Comparison of ENCODE assay signal across 8 cellular contexts in the genomic region with DNA sequence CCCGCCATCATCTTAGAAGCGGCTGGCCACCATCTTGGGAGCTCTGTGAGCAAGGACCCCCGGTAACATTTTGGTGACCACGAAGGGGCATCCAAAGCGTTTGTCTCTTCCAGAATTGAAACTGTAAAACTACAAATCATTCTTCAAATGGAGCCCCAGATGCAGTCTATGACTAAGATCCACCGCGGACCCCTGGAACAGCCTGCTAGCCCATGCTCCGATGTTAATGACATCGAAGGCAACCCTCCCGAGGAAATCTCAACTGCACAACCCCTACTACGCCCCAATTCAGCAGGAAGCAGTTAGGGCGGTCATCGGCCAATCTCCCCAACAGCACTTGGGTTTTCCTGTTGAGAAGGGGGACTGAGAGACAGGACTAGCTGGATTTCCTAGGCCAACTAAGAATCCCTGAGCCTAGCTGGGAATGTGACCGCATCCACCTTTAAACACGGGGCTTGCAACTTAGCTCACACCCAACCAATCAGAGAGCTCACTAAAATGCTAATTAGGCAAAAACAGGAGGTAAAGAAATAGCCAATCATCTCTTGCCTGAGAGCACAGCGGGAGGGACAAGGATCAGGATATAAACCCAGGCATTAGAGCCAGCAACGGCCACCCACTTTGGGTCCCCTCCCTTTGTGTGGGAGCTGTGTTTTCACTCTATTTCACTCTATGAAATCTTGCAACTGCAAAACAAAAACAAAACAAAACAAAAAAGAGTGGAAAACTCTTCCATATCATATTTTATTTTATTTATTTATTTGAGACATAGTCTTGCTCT. TPM values are rescaled to one million over a fixed set of nuclear protein-coding genes. Genes with fewer than 3 reads are reported as not detected.
DNase-seq lines count a peak whose midpoint lies in the region; ATAC-seq and TF ChIP-seq lines count a peak whose summit lies in the region.
"Not testable (repeated sequence)": the region's sequence is repeated elsewhere in the genome, so short reads cannot be mapped to it uniquely, and the experiment has no call there.

No MANE protein-coding gene starts in this region.

- H2AFZ ChIP-seq in neuron (ENCODE audit: low read depth, low read length), result not testable (repeated sequence)

- TF ChIP-seq POLR2A in NB4 (IDR thresholded peaks at IDR 0.05; ENCODE audit: extremely low read depth, insufficient read length), result not testable (repeated sequence)

- CTCF ChIA-PET in AG04450 (lab: Charles Lee), result interaction anchor here (0.8 to 5.2 kb wide), 2 partner anchors 12 to 218 kb away, joined by 3 to 39 read pairs; no protein-coding TSS in a partner anchor
- CTCF ChIA-PET in T-cell (lab: Charles Lee), result not testable (repeated sequence)

- H3K9me3 Mint-ChIP-seq in T-cell; activated T-cell treated with anti-CD3 and anti-CD28 coated beads, Interleukin-2, amount 50 U/mL, for 24 hours; chondrocyte (ENCODE audit: low read depth): not testable (repeated sequence)

- POLR2A ChIA-PET in AG04450 (lab: Yijun Ruan, JAX), result interaction anchor here (0.7 kb wide), 1 partner anchor 332 kb away, joined by 3 read pairs; no protein-coding TSS in a partner anchor
- POLR2A ChIA-PET in T-cell (lab: Charles Lee), result interaction anchor here in 1 of 2 donors (0.6 kb wide), 1 partner anchor 196 kb away, joined by 3 read pairs; no protein-coding TSS in a partner anchor

- not testable (repeated sequence) for H3K27me3 Mint-ChIP-seq in T-cell; activated T-cell treated with anti-CD3 and anti-CD28 coated beads, Interleukin-2, amount 50 U/mL, for 24 hours; chondrocyte (ENCODE audit: low read depth)

- not testable (repeated sequence) for H3K9me3 ChIP-seq in AG04450 (ENCODE audit: control insufficient read depth, insufficient read depth, low read length); neuron (ENCODE audit: low read length)

- not testable (repeated sequence) for H3K27ac Mint-ChIP-seq in T-cell; activated T-cell treated with anti-CD3 and anti-CD28 coated beads, Interleukin-2, amount 50 U/mL, for 24 hours
- H3K27ac Mint-ChIP-seq in chondrocyte (ENCODE audit: unreplicated experiment), result peak overlapping the region; percentile 89

- TF ChIP-seq CTCF in AG04450 (IDR thresholded peaks at IDR 0.05; ENCODE audit: low read depth, low read length); GM12864 (IDR thresholded peaks at IDR 0.05; ENCODE audit: low read depth, low read length, missing control alignments); NB4 (IDR thresholded peaks at IDR 0.05; ENCODE audit: low read depth, low read length); chondrocyte (IDR thresholded peaks at IDR 0.05): not testable (repeated sequence)

- H3K36me3 Mint-ChIP-seq in T-cell; chondrocyte (ENCODE audit: low read depth): not testable (repeated sequence)
- peaks cover 26% of the 10 kb centered on the region for H3K36me3 Mint-ChIP-seq in activated T-cell treated with anti-CD3 and anti-CD28 coated beads, Interleukin-2, amount 50 U/mL, for 24 hours (ENCODE audit: low read depth)

- ATAC-seq in T-cell (replicated peaks in 1 of 4); left lobe of liver: not testable (repeated sequence)

- H3K27me3 ChIP-seq in AG04450 (ENCODE audit: control insufficient read depth, insufficient read depth, low read length); neuron (ENCODE audit: insufficient read depth, low read length): not testable (repeated sequence)

- not testable (repeated sequence) for H3K36me3 ChIP-seq in neuron (ENCODE audit: insufficient read depth, low read length)

- H3K4me3 Mint-ChIP-seq in T-cell (peak overlapping the region; percentile 84 to 97 (median 89)), chondrocyte (ENCODE audit: unreplicated experiment) (peak overlapping the region; percentile 79)
- peak overlapping the region; percentile 90 for H3K4me3 Mint-ChIP-seq in activated T-cell treated with anti-CD3 and anti-CD28 coated beads, Interleukin-2, amount 50 U/mL, for 24 hours

- DNase-seq in AG04450 (ENCODE audit: low read depth, low spot score); GM12864 (ENCODE audit: low read depth); NB4 (ENCODE audit: low read depth); T-cell; activated T-cell treated with anti-CD3 and anti-CD28 coated beads, Interleukin-2, amount 50 U/mL, for 24 hours; chondrocyte (ENCODE audit: low spot score): not testable (repeated sequence)
- DNase-seq in left lobe of liver (ENCODE audit: low spot score), result peak; percentile 40

- not testable (repeated sequence) for H3K27ac ChIP-seq in AG04450 (ENCODE audit: low read depth, low read length)

- peaks cover 22 to 28% (median 23%) of the 10 kb centered on the region in 3 donors for H3K4me1 Mint-ChIP-seq in T-cell
- peaks cover 19% of the 10 kb centered on the region for H3K4me1 Mint-ChIP-seq in activated T-cell treated with anti-CD3 and anti-CD28 coated beads, Interleukin-2, amount 50 U/mL, for 24 hours (ENCODE audit: low read depth)
- peaks cover 10% of the 10 kb centered on the region for H3K4me1 Mint-ChIP-seq in chondrocyte (ENCODE audit: low read depth)

- H3K4me1 ChIP-seq in neuron (ENCODE audit: insufficient read depth, low read length), result not testable (repeated sequence)

- H3K4me3 ChIP-seq in AG04450 (ENCODE audit: low read depth, low read length) (peak overlapping the region; percentile 83), GM12864 (ENCODE audit: low read depth, low read length) (peak overlapping the region; percentile 90; the same call in 1 of the 2 replicates), NB4 (ENCODE audit: low read depth, low read length) (peak overlapping the region; percentile 81), neuron (ENCODE audit: low read length) (peak overlapping the region; percentile 61)

RNA-seq across cellular contexts. Expression of a gene that starts 1.7 kb away (rescaled TPM):
- polyA plus RNA-seq in AG04450 (2011; rRNA removed), result 7.8 and 8.6 TPM in 2 replicates
- 4.6 and 7.1 TPM in 2 replicates for polyA minus RNA-seq in AG04450 (2011; rRNA and poly(A)+ RNA removed)
- total RNA-seq in T-cell (10 to 100 TPM; 11.0 to 18.9 (median 15.0) TPM), chondrocyte (2.5 to 3.3 TPM (median 2.6 TPM) in 3 replicates), left lobe of liver (4.1 TPM)

RNA-seq across cellular contexts. Expression of a gene that starts 28.3 kb away (rescaled TPM):
- polyA plus RNA-seq in AG04450 (2011; rRNA removed), result 1.1 and 1.2 TPM in 2 replicates
- polyA minus RNA-seq in AG04450 (2011; rRNA and poly(A)+ RNA removed), result 1.7 and 2.2 TPM in 2 replicates
- total RNA-seq in T-cell (10 to 100 TPM; 20.6 to 47.9 (median 23.4) TPM), chondrocyte (1.3 to 2.6 TPM (median 1.5 TPM) in 3 replicates), left lobe of liver (10.0 TPM)

RNA-seq across cellular contexts. Expression of a gene that starts 43.8 kb away (rescaled TPM):
- 2.4 and 2.6 TPM in 2 replicates for polyA plus RNA-seq in AG04450 (2011; rRNA removed)
- polyA minus RNA-seq in AG04450 (2011; rRNA and poly(A)+ RNA removed), result 2.8 and 2.9 TPM in 2 replicates
- total RNA-seq in T-cell, result 10 to 100 TPM; 23.3 to 29.0 (median 28.3) TPM
- 4.1 to 4.7 TPM (median 4.2 TPM) in 3 replicates for total RNA-seq in chondrocyte
- total RNA-seq in left lobe of liver, result 10.3 TPM
